In genomic region chr9:706606-707451, GRCh38 we compare ENCODE assay signal across 8 cellular contexts.
DNase-seq lines count a peak whose midpoint lies in the region; ATAC-seq and TF ChIP-seq lines count a peak whose summit lies in the region.

No MANE protein-coding gene starts in this region.

- H3K4me3 ChIP-seq in ACC112 (ENCODE audit: low read depth, low read length) = peak overlapping the region; percentile 84
- H3K4me3 ChIP-seq in astrocyte of the spinal cord (ENCODE audit: low read depth, low read length) = peak overlapping the region; percentile 48
- peak overlapping the region; percentile 1 for H3K4me3 ChIP-seq in hepatocyte

- ATAC-seq in GM21786 (IDR thresholded peaks at IDR 0.05; ENCODE audit: unreplicated experiment) (peak; percentile 70), HG03571 (IDR thresholded peaks at IDR 0.05; ENCODE audit: unreplicated experiment) (no peak)

- peak overlapping the region; percentile 76 for H3K4me2 ChIP-seq in hepatocyte

- peak; percentile 97 for DNase-seq in SK-MEL-5 (ENCODE audit: low read depth, low spot score)
- peak; percentile 68 for DNase-seq in astrocyte of the spinal cord (ENCODE audit: low read depth, low spot score)
- DNase-seq in hepatocyte (ENCODE audit: low spot score) = peak; percentile 74
- DNase-seq in posterior vena cava (ENCODE audit: low spot score) = peak; percentile 93
- DNase-seq in NCI-H1694 treated with DMSO at 0.1 percent for 48 hours (lab: John Stamatoyannopoulos, UW) = no peak

- no peaks in the 10 kb centered on the region for H4K20me1 ChIP-seq in hepatocyte (ENCODE audit: insufficient read depth, poor library complexity, severe bottlenecking)

- no peak for TF ChIP-seq CTCF in astrocyte of the spinal cord (IDR thresholded peaks at IDR 0.05; ENCODE audit: low read depth, low read length)
- no peak for TF ChIP-seq CTCF in hepatocyte (IDR thresholded peaks at IDR 0.05; ENCODE audit: poor library complexity)

- peak overlapping the region; percentile 67 for H3K27ac ChIP-seq in ACC112 (ENCODE audit: low read depth, low read length)
- peak overlapping the region; percentile 92 for H3K27ac ChIP-seq in hepatocyte

- in situ Hi-C loops in SK-MEL-5 (cut with HindIII; ENCODE audit: low pct_unique_long_range_greater_than_20kb, low sequenced_read_pairs) = no loop called here
- in situ Hi-C loops in astrocyte of the spinal cord (cut with HindIII; ENCODE audit: low sequenced_read_pairs) = no loop called here

- 2% methylated on average over 35 of the region's 51 CpGs for WGBS in hepatocyte (ENCODE audit: low lambda C conversion rate, missing lambda C conversion rate)

- H3K79me2 ChIP-seq in ACC112 (ENCODE audit: control insufficient read depth, insufficient read depth, low read length, unreplicated experiment) = peaks cover 26% of the 10 kb centered on the region
- peaks cover 32% of the 10 kb centered on the region for H3K79me2 ChIP-seq in hepatocyte

- intact Hi-C loops in posterior vena cava (cut with DNase I) = no loop called here

- H3K36me3 ChIP-seq in ACC112 (ENCODE audit: insufficient read depth, low read length) (peaks cover 13% of the 10 kb centered on the region), hepatocyte (replicated peaks; ENCODE audit: insufficient read depth, low read depth) (no peaks in the 10 kb centered on the region)

- H2AFZ ChIP-seq in ACC112 (ENCODE audit: low read length, unreplicated experiment) = peak overlapping the region; percentile 65
- H2AFZ ChIP-seq in hepatocyte = peak overlapping the region; percentile 16

- H3K9me3 ChIP-seq in hepatocyte (ENCODE audit: low read depth) = no peaks in the 10 kb centered on the region

- H3K27me3 ChIP-seq in ACC112 (ENCODE audit: insufficient read depth, low read length) (no peaks in the 10 kb centered on the region), hepatocyte (no peaks in the 10 kb centered on the region)

- peaks cover 21% of the 10 kb centered on the region for H3K4me1 ChIP-seq in ACC112 (ENCODE audit: control insufficient read depth, insufficient read depth, low read length, unreplicated experiment)
- H3K4me1 ChIP-seq in hepatocyte (ENCODE audit: insufficient read depth) = peaks cover 21% of the 10 kb centered on the region

- H3K9me2 ChIP-seq in hepatocyte (replicated peaks; ENCODE audit: insufficient read depth) = no peaks in the 10 kb centered on the region

Comparison
In these comparisons a context has a peak if more than half of its experiments do, and no peak if none do; other contexts are left out.
1. H3K4me3 ChIP-seq: peak in every context shown above with its lines; median percentile 84 in ACC112; 48 in astrocyte of the spinal cord; 1 in hepatocyte.